In the genomic region with DNA sequence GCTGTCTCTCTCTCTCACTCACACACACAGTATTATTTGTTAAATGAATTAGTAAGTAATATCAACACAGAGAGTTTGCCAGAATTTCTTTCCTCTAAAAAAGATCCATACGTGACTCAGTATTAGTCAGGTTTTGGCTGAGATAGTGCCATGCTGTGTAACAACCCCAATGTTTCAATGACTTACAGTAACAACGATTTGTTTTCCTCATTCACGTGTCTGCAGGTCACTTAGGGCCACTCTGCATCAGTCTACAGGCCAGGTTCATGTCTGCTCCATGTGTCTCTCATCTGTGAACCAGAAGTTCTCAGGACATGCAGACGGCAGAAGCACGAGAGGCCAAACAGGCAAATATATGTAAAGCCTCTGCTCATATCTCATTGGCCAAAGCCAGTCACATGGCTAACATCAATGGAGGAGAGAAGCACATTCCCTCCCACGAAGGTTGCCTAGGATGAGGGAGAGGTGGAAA, we compare ENCODE assay signal across 1 cellular context.
TF ChIP-seq lines count a peak whose summit lies in the region.

No MANE protein-coding gene starts in this region.

TF ChIP-seq in K562, 482 proteins besides CTCF, POLR2A, EP300 and RAD21:
- TF ChIP-seq, protein P1, sequence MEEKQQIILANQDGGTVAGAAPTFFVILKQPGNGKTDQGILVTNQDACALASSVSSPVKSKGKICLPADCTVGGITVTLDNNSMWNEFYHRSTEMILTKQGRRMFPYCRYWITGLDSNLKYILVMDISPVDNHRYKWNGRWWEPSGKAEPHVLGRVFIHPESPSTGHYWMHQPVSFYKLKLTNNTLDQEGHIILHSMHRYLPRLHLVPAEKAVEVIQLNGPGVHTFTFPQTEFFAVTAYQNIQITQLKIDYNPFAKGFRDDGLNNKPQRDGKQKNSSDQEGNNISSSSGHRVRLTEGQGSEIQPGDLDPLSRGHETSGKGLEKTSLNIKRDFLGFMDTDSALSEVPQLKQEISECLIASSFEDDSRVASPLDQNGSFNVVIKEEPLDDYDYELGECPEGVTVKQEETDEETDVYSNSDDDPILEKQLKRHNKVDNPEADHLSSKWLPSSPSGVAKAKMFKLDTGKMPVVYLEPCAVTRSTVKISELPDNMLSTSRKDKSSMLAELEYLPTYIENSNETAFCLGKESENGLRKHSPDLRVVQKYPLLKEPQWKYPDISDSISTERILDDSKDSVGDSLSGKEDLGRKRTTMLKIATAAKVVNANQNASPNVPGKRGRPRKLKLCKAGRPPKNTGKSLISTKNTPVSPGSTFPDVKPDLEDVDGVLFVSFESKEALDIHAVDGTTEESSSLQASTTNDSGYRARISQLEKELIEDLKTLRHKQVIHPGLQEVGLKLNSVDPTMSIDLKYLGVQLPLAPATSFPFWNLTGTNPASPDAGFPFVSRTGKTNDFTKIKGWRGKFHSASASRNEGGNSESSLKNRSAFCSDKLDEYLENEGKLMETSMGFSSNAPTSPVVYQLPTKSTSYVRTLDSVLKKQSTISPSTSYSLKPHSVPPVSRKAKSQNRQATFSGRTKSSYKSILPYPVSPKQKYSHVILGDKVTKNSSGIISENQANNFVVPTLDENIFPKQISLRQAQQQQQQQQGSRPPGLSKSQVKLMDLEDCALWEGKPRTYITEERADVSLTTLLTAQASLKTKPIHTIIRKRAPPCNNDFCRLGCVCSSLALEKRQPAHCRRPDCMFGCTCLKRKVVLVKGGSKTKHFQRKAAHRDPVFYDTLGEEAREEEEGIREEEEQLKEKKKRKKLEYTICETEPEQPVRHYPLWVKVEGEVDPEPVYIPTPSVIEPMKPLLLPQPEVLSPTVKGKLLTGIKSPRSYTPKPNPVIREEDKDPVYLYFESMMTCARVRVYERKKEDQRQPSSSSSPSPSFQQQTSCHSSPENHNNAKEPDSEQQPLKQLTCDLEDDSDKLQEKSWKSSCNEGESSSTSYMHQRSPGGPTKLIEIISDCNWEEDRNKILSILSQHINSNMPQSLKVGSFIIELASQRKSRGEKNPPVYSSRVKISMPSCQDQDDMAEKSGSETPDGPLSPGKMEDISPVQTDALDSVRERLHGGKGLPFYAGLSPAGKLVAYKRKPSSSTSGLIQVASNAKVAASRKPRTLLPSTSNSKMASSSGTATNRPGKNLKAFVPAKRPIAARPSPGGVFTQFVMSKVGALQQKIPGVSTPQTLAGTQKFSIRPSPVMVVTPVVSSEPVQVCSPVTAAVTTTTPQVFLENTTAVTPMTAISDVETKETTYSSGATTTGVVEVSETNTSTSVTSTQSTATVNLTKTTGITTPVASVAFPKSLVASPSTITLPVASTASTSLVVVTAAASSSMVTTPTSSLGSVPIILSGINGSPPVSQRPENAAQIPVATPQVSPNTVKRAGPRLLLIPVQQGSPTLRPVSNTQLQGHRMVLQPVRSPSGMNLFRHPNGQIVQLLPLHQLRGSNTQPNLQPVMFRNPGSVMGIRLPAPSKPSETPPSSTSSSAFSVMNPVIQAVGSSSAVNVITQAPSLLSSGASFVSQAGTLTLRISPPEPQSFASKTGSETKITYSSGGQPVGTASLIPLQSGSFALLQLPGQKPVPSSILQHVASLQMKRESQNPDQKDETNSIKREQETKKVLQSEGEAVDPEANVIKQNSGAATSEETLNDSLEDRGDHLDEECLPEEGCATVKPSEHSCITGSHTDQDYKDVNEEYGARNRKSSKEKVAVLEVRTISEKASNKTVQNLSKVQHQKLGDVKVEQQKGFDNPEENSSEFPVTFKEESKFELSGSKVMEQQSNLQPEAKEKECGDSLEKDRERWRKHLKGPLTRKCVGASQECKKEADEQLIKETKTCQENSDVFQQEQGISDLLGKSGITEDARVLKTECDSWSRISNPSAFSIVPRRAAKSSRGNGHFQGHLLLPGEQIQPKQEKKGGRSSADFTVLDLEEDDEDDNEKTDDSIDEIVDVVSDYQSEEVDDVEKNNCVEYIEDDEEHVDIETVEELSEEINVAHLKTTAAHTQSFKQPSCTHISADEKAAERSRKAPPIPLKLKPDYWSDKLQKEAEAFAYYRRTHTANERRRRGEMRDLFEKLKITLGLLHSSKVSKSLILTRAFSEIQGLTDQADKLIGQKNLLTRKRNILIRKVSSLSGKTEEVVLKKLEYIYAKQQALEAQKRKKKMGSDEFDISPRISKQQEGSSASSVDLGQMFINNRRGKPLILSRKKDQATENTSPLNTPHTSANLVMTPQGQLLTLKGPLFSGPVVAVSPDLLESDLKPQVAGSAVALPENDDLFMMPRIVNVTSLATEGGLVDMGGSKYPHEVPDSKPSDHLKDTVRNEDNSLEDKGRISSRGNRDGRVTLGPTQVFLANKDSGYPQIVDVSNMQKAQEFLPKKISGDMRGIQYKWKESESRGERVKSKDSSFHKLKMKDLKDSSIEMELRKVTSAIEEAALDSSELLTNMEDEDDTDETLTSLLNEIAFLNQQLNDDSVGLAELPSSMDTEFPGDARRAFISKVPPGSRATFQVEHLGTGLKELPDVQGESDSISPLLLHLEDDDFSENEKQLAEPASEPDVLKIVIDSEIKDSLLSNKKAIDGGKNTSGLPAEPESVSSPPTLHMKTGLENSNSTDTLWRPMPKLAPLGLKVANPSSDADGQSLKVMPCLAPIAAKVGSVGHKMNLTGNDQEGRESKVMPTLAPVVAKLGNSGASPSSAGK (IDR thresholded peaks at IDR 0.05) = peak; percentile 50
- TF ChIP-seq FOSL1 (tag; conservative IDR thresholded peaks at IDR 0.05) (peak; percentile 73), RBM39 (optimal IDR thresholded peaks at IDR 0.05; ENCODE audit: low read depth, low read length) (no peak), SIRT6 (IDR thresholded peaks at IDR 0.05; ENCODE audit: low read depth, low read length) (no peak), KLF10 (CRISPR knock-in tag; IDR thresholded peaks at IDR 0.05) (no peak), POLR2G (IDR thresholded peaks at IDR 0.05; ENCODE audit: low read depth, low read length) (no peak), MCM3 (IDR thresholded peaks at IDR 0.05) (no peak), ZNF124 (CRISPR knock-in tag; IDR thresholded peaks at IDR 0.05) (no peak), DNMT1 (IDR thresholded peaks at IDR 0.05) (no peak), ZNF436 (CRISPR knock-in tag; IDR thresholded peaks at IDR 0.05) (no peak), HCFC1 (IDR thresholded peaks at IDR 0.05; ENCODE audit: low read depth, low read length) (no peak), L3MBTL2 (IDR thresholded peaks at IDR 0.05) (peak; percentile 47; the same call in 1 of the 2 replicates), PCBP1 (IDR thresholded peaks at IDR 0.05; ENCODE audit: low read depth, low read length, poor library complexity, severe bottlenecking) (no peak), HDAC3 (IDR thresholded peaks at IDR 0.05; ENCODE audit: borderline replicate concordance, partially characterized antibody) (no peak), NFE2L1 (tag; IDR thresholded peaks at IDR 0.05; ENCODE audit: borderline replicate concordance, low read depth) (no peak), RAD51 (IDR thresholded peaks at IDR 0.05; ENCODE audit: borderline replicate concordance, low read depth) (peak; percentile 60; the same call in 1 of the 2 replicates), NUFIP1 (IDR thresholded peaks at IDR 0.05; ENCODE audit: partially characterized antibody) (no peak), ZNF3 (CRISPR knock-in tag; IDR thresholded peaks at IDR 0.05) (no peak), POLR3G (IDR thresholded peaks at IDR 0.05; ENCODE audit: extremely low read depth, insufficient read length, insufficient replicate concordance) (no peak)
- TF ChIP-seq, protein P2, sequence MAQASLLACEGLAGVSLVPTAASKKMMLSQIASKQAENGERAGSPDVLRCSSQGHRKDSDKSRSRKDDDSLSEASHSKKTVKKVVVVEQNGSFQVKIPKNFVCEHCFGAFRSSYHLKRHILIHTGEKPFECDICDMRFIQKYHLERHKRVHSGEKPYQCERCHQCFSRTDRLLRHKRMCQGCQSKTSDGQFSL (CRISPR knock-in tag; IDR thresholded peaks at IDR 0.05) = no peak
- TF ChIP-seq, protein P2 (tag; IDR thresholded peaks at IDR 0.05) = no peak
- TF ChIP-seq, protein P3, sequence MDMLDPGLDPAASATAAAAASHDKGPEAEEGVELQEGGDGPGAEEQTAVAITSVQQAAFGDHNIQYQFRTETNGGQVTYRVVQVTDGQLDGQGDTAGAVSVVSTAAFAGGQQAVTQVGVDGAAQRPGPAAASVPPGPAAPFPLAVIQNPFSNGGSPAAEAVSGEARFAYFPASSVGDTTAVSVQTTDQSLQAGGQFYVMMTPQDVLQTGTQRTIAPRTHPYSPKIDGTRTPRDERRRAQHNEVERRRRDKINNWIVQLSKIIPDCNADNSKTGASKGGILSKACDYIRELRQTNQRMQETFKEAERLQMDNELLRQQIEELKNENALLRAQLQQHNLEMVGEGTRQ (CRISPR knock-in tag; IDR thresholded peaks at IDR 0.05) = peak; percentile 84
- TF ChIP-seq, protein P4, sequence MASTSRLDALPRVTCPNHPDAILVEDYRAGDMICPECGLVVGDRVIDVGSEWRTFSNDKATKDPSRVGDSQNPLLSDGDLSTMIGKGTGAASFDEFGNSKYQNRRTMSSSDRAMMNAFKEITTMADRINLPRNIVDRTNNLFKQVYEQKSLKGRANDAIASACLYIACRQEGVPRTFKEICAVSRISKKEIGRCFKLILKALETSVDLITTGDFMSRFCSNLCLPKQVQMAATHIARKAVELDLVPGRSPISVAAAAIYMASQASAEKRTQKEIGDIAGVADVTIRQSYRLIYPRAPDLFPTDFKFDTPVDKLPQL (IDR thresholded peaks at IDR 0.05; ENCODE audit: extremely low read depth, insufficient read length) = no peak
- TF ChIP-seq, protein P5, sequence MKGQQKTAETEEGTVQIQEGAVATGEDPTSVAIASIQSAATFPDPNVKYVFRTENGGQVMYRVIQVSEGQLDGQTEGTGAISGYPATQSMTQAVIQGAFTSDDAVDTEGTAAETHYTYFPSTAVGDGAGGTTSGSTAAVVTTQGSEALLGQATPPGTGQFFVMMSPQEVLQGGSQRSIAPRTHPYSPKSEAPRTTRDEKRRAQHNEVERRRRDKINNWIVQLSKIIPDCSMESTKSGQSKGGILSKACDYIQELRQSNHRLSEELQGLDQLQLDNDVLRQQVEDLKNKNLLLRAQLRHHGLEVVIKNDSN (CRISPR knock-in tag; IDR thresholded peaks at IDR 0.05) = peak; percentile 85
- TF ChIP-seq, protein P6, sequence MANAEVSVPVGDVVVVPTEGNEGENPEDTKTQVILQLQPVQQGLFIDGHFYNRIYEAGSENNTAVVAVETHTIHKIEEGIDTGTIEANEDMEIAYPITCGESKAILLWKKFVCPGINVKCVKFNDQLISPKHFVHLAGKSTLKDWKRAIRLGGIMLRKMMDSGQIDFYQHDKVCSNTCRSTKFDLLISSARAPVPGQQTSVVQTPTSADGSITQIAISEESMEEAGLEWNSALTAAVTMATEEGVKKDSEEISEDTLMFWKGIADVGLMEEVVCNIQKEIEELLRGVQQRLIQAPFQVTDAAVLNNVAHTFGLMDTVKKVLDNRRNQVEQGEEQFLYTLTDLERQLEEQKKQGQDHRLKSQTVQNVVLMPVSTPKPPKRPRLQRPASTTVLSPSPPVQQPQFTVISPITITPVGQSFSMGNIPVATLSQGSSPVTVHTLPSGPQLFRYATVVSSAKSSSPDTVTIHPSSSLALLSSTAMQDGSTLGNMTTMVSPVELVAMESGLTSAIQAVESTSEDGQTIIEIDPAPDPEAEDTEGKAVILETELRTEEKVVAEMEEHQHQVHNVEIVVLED (CRISPR knock-in tag; IDR thresholded peaks at IDR 0.05) = no peak
